18 cellular contexts compared by ENCODE assay signal in genomic region chr18:74360852-74361640, GRCh38. TPM values are rescaled to one million over a fixed set of nuclear protein-coding genes. Genes with fewer than 3 reads are reported as not detected.
"Had no signal": no experiment of that assay in that cellular context is flagged by ENCODE, and none has a peak within 500 bp of the region (broad histone marks: within the 10 kb centered on the region; RNA-seq: fewer than 3 reads in every experiment).

No MANE protein-coding gene starts in this region.

- H3K9me3 ChIP-seq: body of pancreas, gastrocnemius medialis, heart left ventricle, psoas muscle, right lobe of liver, thoracic aorta, upper lobe of right lung had no signal

- H3K27me3 ChIP-seq: body of pancreas, gastrocnemius medialis, heart left ventricle, right lobe of liver, upper lobe of right lung had no signal

- DNase-seq: activated CD4-positive, alpha-beta T cell treated with anti-CD3 and anti-CD28 coated beads for 48 hours; activated naive CD4-positive, alpha-beta T cell treated with anti-CD3 and anti-CD28 coated beads, Interleukin-2, amount 50 U/mL, for 16 hours; amygdala; body of pancreas; caudate nucleus; erythroblast; gastrocnemius medialis; heart left ventricle; immature natural killer cell; psoas muscle; right lobe of liver; upper lobe of right lung had no signal

- H3K27ac ChIP-seq: body of pancreas, gastrocnemius medialis, heart left ventricle, psoas muscle, right lobe of liver, thoracic aorta, upper lobe of right lung had no signal

- H3K4me2 ChIP-seq: smooth muscle cell had no signal

- H3K36me3 ChIP-seq: gastrocnemius medialis, heart left ventricle, right lobe of liver, thoracic aorta, upper lobe of right lung had no signal

- H3K4me3 ChIP-seq: body of pancreas, gastrocnemius medialis, heart left ventricle, psoas muscle, right lobe of liver, smooth muscle cell, thoracic aorta, upper lobe of right lung had no signal

- H3K36me3 Mint-ChIP-seq: immature natural killer cell had no signal

- ATAC-seq: body of pancreas, gastrocnemius medialis, heart left ventricle, psoas muscle, right lobe of liver, upper lobe of right lung had no signal

- H3K9me3 Mint-ChIP-seq: activated T-helper 2 cell treated with anti-CD3 and anti-CD28 coated beads, Interferon-gamma antibody, Interleukin-2, Interleukin-4, amounts not matched to agents 10 μg/mL and 5 μg/mL and 100 μg/mL, durations not matched to agents 14 hours and 24 hours and 36 hours; immature natural killer cell had no signal

- H3K4me1 ChIP-seq: body of pancreas, gastrocnemius medialis, psoas muscle, upper lobe of right lung had no signal

- H3K4me3 Mint-ChIP-seq: immature natural killer cell had no signal

- H3K27ac Mint-ChIP-seq: activated T-helper 2 cell treated with anti-CD3 and anti-CD28 coated beads, Interferon-gamma antibody, Interleukin-2, Interleukin-4, amounts not matched to agents 10 μg/mL and 5 μg/mL and 100 μg/mL, durations not matched to agents 14 hours and 24 hours and 36 hours; immature natural killer cell had no signal

RNA-seq across cellular contexts. Expression of gene C18orf63, which starts 45.4 kb away (rescaled TPM):
- total RNA-seq: activated T-helper 2 cell treated with anti-CD3 and anti-CD28 coated beads, Interferon-gamma antibody, Interleukin-2, Interleukin-4, amounts not matched to agents 10 μg/mL and 5 μg/mL and 100 μg/mL, durations not matched to agents 14 hours and 24 hours and 36 hours; body of pancreas; gastrocnemius medialis; heart left ventricle; liver; mesenteric fat pad; osteoblast; psoas muscle; right lobe of liver; smooth muscle cell; thoracic aorta had no signal
